ENCODE assay signal across 1 cellular context in genomic region chr7:106865130-106866115, GRCh38.
TF ChIP-seq lines count a peak whose summit lies in the region.

Gene PIK3CG (plus strand): TSS chr7:106865282. CDS start chr7:106867562, 2,280 bp downstream.

TF ChIP-seq in K562, 482 proteins besides CTCF, POLR2A, EP300 and RAD21 (continued from another document and continues in another):
- TF ChIP-seq ZNF280B (CRISPR knock-in tag; IDR thresholded peaks at IDR 0.05), result no peak
- TF ChIP-seq LEF1 (IDR thresholded peaks at IDR 0.05), result peak; percentile 24; the same call in 1 of the 2 replicates
- peak; percentile 91 for TF ChIP-seq ETV1 (tag; conservative IDR thresholded peaks at IDR 0.05; ENCODE audit: low read depth)
- TF ChIP-seq NR2C1 (IDR thresholded peaks at IDR 0.05), result peak; percentile 7; the same call in 1 of the 2 replicates
- no peak for TF ChIP-seq NR2C1 (tag; IDR thresholded peaks at IDR 0.05)
- peak; percentile 67; the same call in 1 of the 2 replicates for TF ChIP-seq MTA3 (IDR thresholded peaks at IDR 0.05; ENCODE audit: borderline replicate concordance)
- TF ChIP-seq ZBTB1 (CRISPR knock-in tag; IDR thresholded peaks at IDR 0.05; ENCODE audit: borderline replicate concordance, low read depth), result 0 out of 2 replicates have a peak, but pooled peaks have one; percentile 44
- TF ChIP-seq SAP30 (IDR thresholded peaks at IDR 0.05; ENCODE audit: borderline replicate concordance, insufficient read depth, low read depth, low read length, poor library complexity, severe bottlenecking), result peak; percentile 37
- TF ChIP-seq JUN (IDR thresholded peaks at IDR 0.05; ENCODE audit: borderline replicate concordance, low read depth, low read length), result 0 out of 2 replicates have a peak, but pooled peaks have one; percentile 11
- TF ChIP-seq JUN (CRISPR knock-in tag; IDR thresholded peaks at IDR 0.05; ENCODE audit: borderline replicate concordance), result no peak
- TF ChIP-seq POLR2H (tag; IDR thresholded peaks at IDR 0.05; ENCODE audit: low read depth), result peak; percentile 91
- no peak for TF ChIP-seq KAT2B (IDR thresholded peaks at IDR 0.05; ENCODE audit: low read depth, low read length)
- no peak for TF ChIP-seq RBM22 (IDR thresholded peaks at IDR 0.05; ENCODE audit: low read depth, low read length, poor library complexity, severe bottlenecking)
- TF ChIP-seq ARID4B (CRISPR knock-in tag; IDR thresholded peaks at IDR 0.05), result no peak
- TF ChIP-seq SUPT5H (IDR thresholded peaks at IDR 0.05), result peak; percentile 66
- peak; percentile 96 for TF ChIP-seq SPI1 (IDR thresholded peaks at IDR 0.05; ENCODE audit: borderline replicate concordance, low read depth, low read length)
- TF ChIP-seq SMARCA4 (IDR thresholded peaks at IDR 0.05), result 0 out of 2 replicates have a peak, but pooled peaks have one; percentile 79
- TF ChIP-seq FOXM1 (IDR thresholded peaks at IDR 0.05; ENCODE audit: low read depth), result peak; percentile 82
- no peak for TF ChIP-seq FOXM1 (CRISPR knock-in tag; IDR thresholded peaks at IDR 0.05; ENCODE audit: low read depth)
- TF ChIP-seq CREM (IDR thresholded peaks at IDR 0.05; ENCODE audit: low read depth), result 0 out of 2 replicates have a peak, but pooled peaks have one; percentile 10
- TF ChIP-seq MEIS2 (IDR thresholded peaks at IDR 0.05; ENCODE audit: partially characterized antibody), result peak; percentile 45
- TF ChIP-seq ATF1 (CRISPR knock-in tag; IDR thresholded peaks at IDR 0.05), result no peak
- TF ChIP-seq ATF1 (tag; IDR thresholded peaks at IDR 0.05), result peak; percentile 67
- no peak for TF ChIP-seq ZNF3 (CRISPR knock-in tag; IDR thresholded peaks at IDR 0.05)
- 0 out of 2 replicates have a peak, but pooled peaks have one; percentile 66 for TF ChIP-seq KLF10 (CRISPR knock-in tag; IDR thresholded peaks at IDR 0.05)
- peak; percentile 19 to 74; a peak in 2 of 4 replicates for TF ChIP-seq ARNT (IDR thresholded peaks at IDR 0.05)
- no peak for TF ChIP-seq ZNF76 (CRISPR knock-in tag; IDR thresholded peaks at IDR 0.05; ENCODE audit: borderline replicate concordance)
- TF ChIP-seq ZNF23 (CRISPR knock-in tag; IDR thresholded peaks at IDR 0.05), result peak; percentile 53; the same call in 1 of the 2 replicates
- TF ChIP-seq NR4A1 (CRISPR knock-in tag; IDR thresholded peaks at IDR 0.05), result no peak
- TF ChIP-seq NR4A1 (tag; IDR thresholded peaks at IDR 0.05), result 0 out of 2 replicates have a peak, but pooled peaks have one; percentile 18
- TF ChIP-seq SP1 (CRISPR knock-in tag; IDR thresholded peaks at IDR 0.05), result 0 out of 2 replicates have a peak, but pooled peaks have one; percentile 45
- peak; percentile 64; the same call in 1 of the 2 replicates for TF ChIP-seq ZNF551 (CRISPR knock-in tag; IDR thresholded peaks at IDR 0.05)
- TF ChIP-seq POLR2G (IDR thresholded peaks at IDR 0.05; ENCODE audit: low read depth, low read length), result peak; percentile 62
- no peak for TF ChIP-seq FOXP4 (CRISPR knock-in tag; IDR thresholded peaks at IDR 0.05; ENCODE audit: borderline replicate concordance)
- TF ChIP-seq LCOR (CRISPR knock-in tag; IDR thresholded peaks at IDR 0.05), result peak; percentile 44; the same call in 1 of the 2 replicates
- TF ChIP-seq CC2D1A (IDR thresholded peaks at IDR 0.05), result peak; percentile 58; the same call in 1 of the 2 replicates
- 0 out of 2 replicates have a peak, but pooled peaks have one; percentile 25 for TF ChIP-seq ZNF384 (IDR thresholded peaks at IDR 0.05; ENCODE audit: low read depth, low read length)
- no peak for TF ChIP-seq EGR1 (conservative IDR thresholded peaks at IDR 0.05)
- peak; percentile 78 for TF ChIP-seq ELF1 (tag; IDR thresholded peaks at IDR 0.05)
- no peak for TF ChIP-seq SMAD1 (IDR thresholded peaks at IDR 0.05; ENCODE audit: low read depth, low read length, partially characterized antibody)
- TF ChIP-seq SRSF9 (IDR thresholded peaks at IDR 0.05; ENCODE audit: borderline replicate concordance, low read depth, low read length), result no peak
- 0 out of 2 replicates have a peak, but pooled peaks have one; percentile 41 for TF ChIP-seq POLR2AphosphoS5 (IDR thresholded peaks at IDR 0.05; ENCODE audit: control insufficient read depth, insufficient read depth, low read depth, low read length)
- TF ChIP-seq AFF4 (CRISPR knock-in tag; IDR thresholded peaks at IDR 0.05), result peak; percentile 80; the same call in 1 of the 2 replicates
- no peak for TF ChIP-seq ZNF311 (CRISPR knock-in tag; IDR thresholded peaks at IDR 0.05)
- peak; percentile 18; the same call in 1 of the 2 replicates for TF ChIP-seq CXXC5 (CRISPR knock-in tag; IDR thresholded peaks at IDR 0.05)
- TF ChIP-seq MECOM (CRISPR knock-in tag; IDR thresholded peaks at IDR 0.05), result peak; percentile 54; the same call in 1 of the 2 replicates
- TF ChIP-seq GABPA (tag; conservative IDR thresholded peaks at IDR 0.05; ENCODE audit: low read depth), result peak; percentile 82
- peak; percentile 25; the same call in 1 of the 2 replicates for TF ChIP-seq MEF2D (tag; conservative IDR thresholded peaks at IDR 0.05; ENCODE audit: low read depth)
- TF ChIP-seq KDM1A (IDR thresholded peaks at IDR 0.05), result 0 out of 4 replicates have a peak, but pooled peaks have one; percentile 27
- no peak for TF ChIP-seq FOXO4 (CRISPR knock-in tag; IDR thresholded peaks at IDR 0.05)
- TF ChIP-seq NCOR1 (IDR thresholded peaks at IDR 0.05), result 0 out of 2 replicates have a peak, but pooled peaks have one; percentile 20
- TF ChIP-seq HDAC2 (IDR thresholded peaks at IDR 0.05), result peak; percentile 67; the same call in 1 of the 2 replicates
- TF ChIP-seq CGGBP1 (CRISPR knock-in tag; IDR thresholded peaks at IDR 0.05), result peak; percentile 9; the same call in 1 of the 2 replicates
- peak; percentile 29; the same call in 1 of the 2 replicates for TF ChIP-seq CEBPB (tag; IDR thresholded peaks at IDR 0.05)
- peak; percentile 17; the same call in 1 of the 2 replicates for TF ChIP-seq MYC (IDR thresholded peaks at IDR 0.05; ENCODE audit: low read depth, low read length)
- TF ChIP-seq MYC (CRISPR knock-in tag; IDR thresholded peaks at IDR 0.05; ENCODE audit: borderline replicate concordance, low read depth), result no peak
- TF ChIP-seq ZNF584 (CRISPR knock-in tag; IDR thresholded peaks at IDR 0.05; ENCODE audit: low read depth), result 0 out of 2 replicates have a peak, but pooled peaks have one; percentile 28
